Comparison of ENCODE assay signal across 12 cellular contexts in the genomic region with DNA sequence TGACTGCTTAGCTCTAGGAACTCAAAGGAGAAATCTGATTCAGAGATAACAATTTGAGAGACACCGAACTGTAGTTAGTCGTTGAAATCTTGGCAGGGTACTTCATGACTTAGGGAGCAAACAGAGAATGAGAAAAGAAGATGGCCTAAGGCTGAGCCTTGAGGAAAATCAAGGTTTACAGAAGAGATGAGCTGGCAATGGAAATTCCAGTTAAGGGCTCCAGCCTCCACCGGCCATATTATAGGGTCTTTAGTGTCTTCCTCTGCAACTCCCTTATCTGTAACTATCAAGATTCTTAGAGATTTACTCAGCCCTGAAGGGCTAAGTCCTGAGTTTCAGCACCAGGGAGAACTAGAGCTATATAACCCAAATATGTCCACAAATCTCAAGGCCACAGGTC. TPM values are rescaled to one million over a fixed set of nuclear protein-coding genes. Genes with fewer than 3 reads are reported as not detected.
"Had no signal": no experiment of that assay in that cellular context is flagged by ENCODE, and none has a peak within 500 bp of the region (broad histone marks: within the 10 kb centered on the region; RNA-seq: fewer than 3 reads in every experiment).

No MANE protein-coding gene starts in this region.

- H3K4me3 Mint-ChIP-seq: GM23338, H9, HFFc6 had no signal

- H3K36me3 ChIP-seq: HAP-1 had no signal

- H3K4me3 ChIP-seq: GM23248, GM23338, HAP-1 had no signal

- ATAC-seq: GM23338, HCT116 had no signal

- H3K27ac Mint-ChIP-seq: GM23338, H9, HFFc6 had no signal

- H3K4me1 ChIP-seq: HAP-1 had no signal

- FAIRE-seq: H1, H54 had no signal

- H3K4me2 ChIP-seq: GM23338 had no signal

- H3K9me3 Mint-ChIP-seq: GM23338, H9 had no signal

- H3K9me3 ChIP-seq: HAP-1 had no signal

- H2AFZ ChIP-seq: GM23248, GM23338 had no signal

- DNase-seq: GM23248, GOT3, H7, H9, HCEC 1CT, HFFc6 had no signal

- H3K27ac ChIP-seq: GM23248 had no signal

- H3K9ac ChIP-seq: GM23248 had no signal

RNA-seq across cellular contexts. Expression of a gene that starts 26.6 kb away (rescaled TPM):
- total RNA-seq: GM23248, H4, HFFc6 had no signal
- polyA plus RNA-seq: GM23248 had no signal

RNA-seq across cellular contexts. Expression of a gene that starts 34.9 kb away (rescaled TPM):
- total RNA-seq: GM23248, GM23338, H1, H4, H7, H9, HFFc6 had no signal
- polyA plus RNA-seq: GM23248, GM23338, H1 had no signal

RNA-seq across cellular contexts. Expression of a gene that starts 58.3 kb away (rescaled TPM):
- total RNA-seq: GM23248, HFFc6 had no signal
- polyA plus RNA-seq: GM23248 had no signal
